27 cellular contexts compared by ENCODE assay signal in genomic region chr19:7602935-7603497, GRCh38. TPM values are rescaled to one million over a fixed set of nuclear protein-coding genes. Genes with fewer than 3 reads are reported as not detected.
"Had no signal": no experiment of that assay in that cellular context is flagged by ENCODE, and none has a peak within 500 bp of the region (broad histone marks: within the 10 kb centered on the region; RNA-seq: fewer than 3 reads in every experiment).

No MANE protein-coding gene starts in this region.

- H3K4me3 ChIP-seq: cardiac muscle cell, left ventricle myocardium inferior, right lobe of liver, skin epidermis, suprapubic skin, transverse colon had no signal

- H3K27me3 ChIP-seq: right lobe of liver had no signal

- H3K4me1 ChIP-seq: left ventricle myocardium inferior, transverse colon had no signal

- H3K9me3 ChIP-seq: left ventricle myocardium inferior, right lobe of liver, suprapubic skin, transverse colon had no signal

- DNase-seq: activated B cell treated with CpG ODN at 0.5 μM for 24 hours; activated CD4-positive, alpha-beta T cell treated with anti-CD3 and anti-CD28 coated beads for 36 hours; activated CD4-positive, alpha-beta T cell treated with anti-CD3 and anti-CD28 coated beads, Interleukin-2, amount 50 U/mL, for 48 hours; activated naive CD4-positive, alpha-beta T cell treated with Interleukin-2 at 50 U/mL for 16 hours; activated naive CD8-positive, alpha-beta T cell treated with anti-CD3 and anti-CD28 coated beads for 36 hours; activated T-cell treated with anti-CD3 and anti-CD28 coated beads, Interleukin-2, amount 50 U/mL, for 48 hours; effector CD4-positive, alpha-beta T cell; hippocampal formation; kidney glomerular epithelial cell; left ventricle myocardium inferior; posterior cingulate gyrus; stimulated activated CD4-positive, alpha-beta T cell treated with anti-CD3 and anti-CD28 coated beads, Interleukin-1b, Interleukin-23, amount 100 ng/mL, for 48 hours; stimulated activated naive CD8-positive, alpha-beta T cell treated with anti-CD3 and anti-CD28 coated beads, Interleukin-15, amount 100 ng/mL, for 72 hours; T1000; transverse colon had no signal

- H3K27ac ChIP-seq: cardiac muscle cell, left ventricle myocardium inferior, right lobe of liver, skin epidermis, suprapubic skin, transverse colon had no signal

- H3K27ac Mint-ChIP-seq: activated B cell treated with CpG ODN at 0.5 μM for 24 hours; activated CD4-positive, alpha-beta T cell treated with anti-CD3 and anti-CD28 coated beads for 36 hours; activated naive CD8-positive, alpha-beta T cell treated with anti-CD3 and anti-CD28 coated beads for 36 hours; dendritic cell treated with granulocyte-macrophage colony-stimulating factor and Interleukin-4, amounts not matched to agents 40 ng/mL and 50 ng/mL, for 4 days; memory B cell; natural killer cell treated with Interleukin-12 subunit alpha and Interleukin-12 subunit beta and Interleukin-15 and Interleukin-18, amount 100 ng/mL, for 72 hours; stimulated activated naive CD8-positive, alpha-beta T cell treated with anti-CD3 and anti-CD28 coated beads, Interleukin-15, amount 100 ng/mL, for 72 hours; T-helper 1 cell treated with Interleukin-12 subunit alpha and Interleukin-12 subunit beta and Interleukin-4 antibody, amounts not matched to agents 30 μg/mL and 1 μg/mL, for 36 hours had no signal

- H3K4me1 Mint-ChIP-seq: activated B cell treated with CpG ODN at 0.5 μM for 24 hours; activated CD4-positive, alpha-beta T cell treated with anti-CD3 and anti-CD28 coated beads for 36 hours; activated naive CD8-positive, alpha-beta T cell treated with anti-CD3 and anti-CD28 coated beads for 36 hours had no signal

- H3K4me3 Mint-ChIP-seq: activated B cell treated with CpG ODN at 0.5 μM for 24 hours; activated CD4-positive, alpha-beta T cell treated with anti-CD3 and anti-CD28 coated beads for 36 hours; activated naive CD8-positive, alpha-beta T cell treated with anti-CD3 and anti-CD28 coated beads for 36 hours; dendritic cell treated with granulocyte-macrophage colony-stimulating factor and Interleukin-4, amounts not matched to agents 40 ng/mL and 50 ng/mL, for 4 days; memory B cell; natural killer cell treated with Interleukin-12 subunit alpha and Interleukin-12 subunit beta and Interleukin-15 and Interleukin-18, amount 100 ng/mL, for 72 hours; stimulated activated naive CD8-positive, alpha-beta T cell treated with anti-CD3 and anti-CD28 coated beads, Interleukin-15, amount 100 ng/mL, for 72 hours; T-helper 1 cell treated with Interleukin-12 subunit alpha and Interleukin-12 subunit beta and Interleukin-4 antibody, amounts not matched to agents 30 μg/mL and 1 μg/mL, for 36 hours had no signal

- ATAC-seq: activated CD4-positive, alpha-beta T cell treated with anti-CD3 and anti-CD28 coated beads for 36 hours; natural killer cell treated with Interleukin-12 subunit alpha and Interleukin-12 subunit beta and Interleukin-15 and Interleukin-18, amount 100 ng/mL, for 72 hours; stimulated activated naive CD8-positive, alpha-beta T cell treated with anti-CD3 and anti-CD28 coated beads, Interleukin-15, amount 100 ng/mL, for 72 hours had no signal

- H3K36me3 Mint-ChIP-seq: activated naive CD8-positive, alpha-beta T cell treated with anti-CD3 and anti-CD28 coated beads for 36 hours; natural killer cell treated with Interleukin-12 subunit alpha and Interleukin-12 subunit beta and Interleukin-15 and Interleukin-18, amount 100 ng/mL, for 72 hours had no signal

- H3K9me3 Mint-ChIP-seq: activated B cell treated with CpG ODN at 0.5 μM for 24 hours; natural killer cell treated with Interleukin-12 subunit alpha and Interleukin-12 subunit beta and Interleukin-15 and Interleukin-18, amount 100 ng/mL, for 72 hours; T-helper 1 cell treated with Interleukin-12 subunit alpha and Interleukin-12 subunit beta and Interleukin-4 antibody, amounts not matched to agents 30 μg/mL and 1 μg/mL, for 36 hours had no signal

- H3K36me3 ChIP-seq: cardiac muscle cell, left ventricle myocardium inferior, transverse colon had no signal

RNA-seq across cellular contexts. Expression of gene CAMSAP3, which starts 7.4 kb away (rescaled TPM):
- total RNA-seq: fibroblast of lung had no signal

RNA-seq across cellular contexts. Expression of gene PCP2, which starts 30.5 kb away (rescaled TPM):
- total RNA-seq: chondrocyte, epithelial cell of proximal tubule, fibroblast of lung, frontal cortex had no signal
